In genomic region chr5:16539169-16539666, GRCh38 we compare ENCODE assay signal across 9 cellular contexts.
DNase-seq lines count a peak whose midpoint lies in the region; ATAC-seq and TF ChIP-seq lines count a peak whose summit lies in the region.
"Had no signal": no experiment of that assay in that cellular context is flagged by ENCODE, and none has a peak within 500 bp of the region (broad histone marks: within the 10 kb centered on the region; RNA-seq: fewer than 3 reads in every experiment).

No MANE protein-coding gene starts in this region.

- H3K4me3 ChIP-seq in left lung, result no peak overlapping the region
- H3K4me3 ChIP-seq in thoracic aorta, result no peak overlapping the region
- H3K4me3 ChIP-seq: SJCRH30 had no signal

- no peaks in the 10 kb centered on the region for H3K36me3 ChIP-seq in left lung
- no peaks in the 10 kb centered on the region for H3K36me3 ChIP-seq in thoracic aorta
- H3K36me3 ChIP-seq: SJCRH30 had no signal

- H3K27me3 ChIP-seq in left lung (no peaks in the 10 kb centered on the region), thoracic aorta (replicated peaks; ENCODE audit: insufficient read depth) (no peaks in the 10 kb centered on the region)
- H3K27me3 ChIP-seq: SJCRH30 had no signal

- H3K4me1 ChIP-seq in left lung (no peaks in the 10 kb centered on the region), thoracic aorta (ENCODE audit: control insufficient read depth in 1 of 2, low read depth in 2 of 2) (peaks cover 3 to 11% of the 10 kb centered on the region in 2 donors)

- H3K9me3 ChIP-seq in left lung, result no peaks in the 10 kb centered on the region
- H3K9me3 ChIP-seq in thoracic aorta, result no peaks in the 10 kb centered on the region
- H3K9me3 ChIP-seq: SJCRH30 had no signal

- intact Hi-C loops in left lung (cut with DNase I), result no loop called here

- DNase-seq in HuH-7 (ENCODE audit: low spot score) (peak; percentile 49), cerebellar nuclear complex (lab: John Stamatoyannopoulos, UW) (peak; percentile 40 to 58), left lung (no peak), thoracic aorta (ENCODE audit: low spot score) (peak; percentile 31), DMS153 (lab: John Stamatoyannopoulos, UW) (no peak)
- DNase-seq in activated effector memory CD4-positive, alpha-beta T cell treated with Interleukin-2 at 50 U/mL for 16 hours, result no peak
- no peak for DNase-seq in activated CD4-positive, alpha-beta T cell treated with anti-CD3 and anti-CD28 coated beads, Interleukin-2, amount 50 U/mL, for 4 hours

- ATAC-seq in left lung (peak; percentile 77), thoracic aorta (ENCODE audit: insufficient number of reproducible peaks, low FRiP score, low read depth) (peak; percentile 91), GM21390 (IDR thresholded peaks at IDR 0.05; ENCODE audit: unreplicated experiment) (no peak)

- TF ChIP-seq CTCF in left lung (IDR thresholded peaks at IDR 0.05), result no peak
- no peak for TF ChIP-seq CTCF in thoracic aorta (IDR thresholded peaks at IDR 0.05)

- peak overlapping the region; percentile 19 to 33 for H3K27ac ChIP-seq in left lung
- peak overlapping the region; percentile 23 to 51 for H3K27ac ChIP-seq in thoracic aorta
- H3K27ac ChIP-seq: SJCRH30 had no signal

Comparison
In these comparisons a context has a peak if more than half of its experiments do, and no peak if none do; other contexts are left out.
1. DNase-seq: peak in HuH-7 (single experiment), cerebellar nuclear complex (2 of 2) and thoracic aorta (single experiment); none in left lung (0 of 2), DMS153 (single experiment), activated effector memory CD4-positive, alpha-beta T cell treated with Interleukin-2 at 50 U/mL for 16 hours (single experiment) and activated CD4-positive, alpha-beta T cell treated with anti-CD3 and anti-CD28 coated beads, Interleukin-2, amount 50 U/mL, for 4 hours (0 of 2).